In genomic region chr1:160620942-160621632, GRCh38 we compare ENCODE assay signal across 18 cellular contexts. TPM values are rescaled to one million over a fixed set of nuclear protein-coding genes. Genes with fewer than 3 reads are reported as not detected.
DNase-seq lines count a peak whose midpoint lies in the region; ATAC-seq and TF ChIP-seq lines count a peak whose summit lies in the region.
"Had no signal": no experiment of that assay in that cellular context is flagged by ENCODE, and none has a peak within 500 bp of the region (broad histone marks: within the 10 kb centered on the region; RNA-seq: fewer than 3 reads in every experiment).

No MANE protein-coding gene starts in this region.

- ATAC-seq in activated CD4-positive, alpha-beta T cell treated with anti-CD3 and anti-CD28 coated beads for 36 hours = no peak
- ATAC-seq in activated CD8-positive, alpha-beta T cell treated with anti-CD3 and anti-CD28 coated beads for 36 hours = no peak
- ATAC-seq: HepG2, left lung, Panc1 had no signal

- no peak overlapping the region for H3K27ac ChIP-seq in endodermal cell (ENCODE audit: low read depth, low read length)
- H3K27ac ChIP-seq: C4-2B, left lung had no signal

- no peak for DNase-seq in activated CD4-positive, alpha-beta T cell treated with anti-CD3 and anti-CD28 coated beads for 36 hours
- no peak for DNase-seq in activated CD4-positive, alpha-beta T cell treated with anti-CD3 and anti-CD28 coated beads, Interleukin-2, amount 50 U/mL, for 4 hours
- DNase-seq in GM12865 (ENCODE audit: low read depth) (peak; percentile 35), endodermal cell (no peak), DMS53 (lab: John Stamatoyannopoulos, UW) (no peak), NCI-H526 treated with DMSO at 0.1 percent for 48 hours (lab: John Stamatoyannopoulos, UW) (no peak), Kasumi-1 (lab: John Stamatoyannopoulos, UW) (no peak)
- no peak for DNase-seq in activated CD8-positive, alpha-beta T cell treated with anti-CD3 and anti-CD28 coated beads for 36 hours
- DNase-seq: activated gamma-delta T cell, dermis blood vessel endothelial cell, left lung, mucosa of descending colon, occipital lobe had no signal

- no peaks in the 10 kb centered on the region for H3K27me3 Mint-ChIP-seq in activated CD4-positive, alpha-beta T cell treated with anti-CD3 and anti-CD28 coated beads for 36 hours
- no peaks in the 10 kb centered on the region for H3K27me3 Mint-ChIP-seq in activated CD8-positive, alpha-beta T cell treated with anti-CD3 and anti-CD28 coated beads for 36 hours
- no peaks in the 10 kb centered on the region for H3K27me3 Mint-ChIP-seq in endodermal cell (ENCODE audit: insufficient read depth)

- WGBS in endodermal cell (ENCODE audit: insufficient coverage in 1 of 2, insufficient read length in 1 of 2), 2 experiments = 95 to 98% methylated on average over 4 to 5 of the region's 5 CpGs

- H3K36me3 ChIP-seq in endodermal cell (ENCODE audit: control insufficient read depth, insufficient read depth, low read length) = no peaks in the 10 kb centered on the region
- H3K36me3 ChIP-seq: left lung had no signal

- TF ChIP-seq CTCF in GM12865 (IDR thresholded peaks at IDR 0.05; ENCODE audit: insufficient read depth, low read depth, low read length, missing control alignments) (no peak), endodermal cell (conservative IDR thresholded peaks at IDR 0.05) (no peak)
- no peak for TF ChIP-seq CTCF in activated CD8-positive, alpha-beta T cell treated with anti-CD3 and anti-CD28 coated beads for 36 hours (IDR thresholded peaks at IDR 0.05)

- H3K4me3 ChIP-seq in GM12865 (ENCODE audit: low read depth, low read length) (no peak overlapping the region), endodermal cell (ENCODE audit: low read length) (no peak overlapping the region)
- H3K4me3 ChIP-seq: left lung, mucosa of descending colon had no signal

- peaks cover 88% of the 10 kb centered on the region for H3K36me3 Mint-ChIP-seq in activated CD4-positive, alpha-beta T cell treated with anti-CD3 and anti-CD28 coated beads for 36 hours (ENCODE audit: low read depth)
- H3K36me3 Mint-ChIP-seq in activated CD8-positive, alpha-beta T cell treated with anti-CD3 and anti-CD28 coated beads for 36 hours (ENCODE audit: low read depth) = peaks cover 81% of the 10 kb centered on the region
- peaks cover 4% of the 10 kb centered on the region for H3K36me3 Mint-ChIP-seq in endodermal cell (ENCODE audit: low read depth)

- H3K9me3 ChIP-seq in endodermal cell (ENCODE audit: control insufficient read depth, low read length) = peaks cover 23% of the 10 kb centered on the region
- H3K9me3 ChIP-seq: left lung, mucosa of descending colon had no signal

- intact Hi-C loops in activated CD4-positive, alpha-beta T cell treated with anti-CD3 and anti-CD28 coated beads for 36 hours (cut with DNase I, micrococcal nuclease) = loop anchor here in 1 of 2 experiments (5.0 kb wide), 1 partner anchor 359 kb away; the partner anchor contains the start of gene DCAF8
- intact Hi-C loops in activated CD8-positive, alpha-beta T cell treated with anti-CD3 and anti-CD28 coated beads for 36 hours (cut with micrococcal nuclease) = no loop called here

- POLR2A ChIA-PET in activated CD4-positive, alpha-beta T cell treated with anti-CD3 and anti-CD28 coated beads for 36 hours (lab: Charles Lee) = interaction anchor here (0.6 kb wide), 1 partner anchor 16 kb away, joined by 4 read pairs; no protein-coding TSS in a partner anchor
- POLR2A ChIA-PET in activated CD8-positive, alpha-beta T cell treated with anti-CD3 and anti-CD28 coated beads for 36 hours (lab: Charles Lee) = interaction anchor here (0.8 to 2.0 kb wide), 4 partner anchors 11 to 26 kb away, joined by 3 to 5 read pairs (median 3); partner anchors contain the start of gene SLAMF1

- peaks cover 77% of the 10 kb centered on the region for H3K4me1 Mint-ChIP-seq in activated CD4-positive, alpha-beta T cell treated with anti-CD3 and anti-CD28 coated beads for 36 hours
- peaks cover 75% of the 10 kb centered on the region for H3K4me1 Mint-ChIP-seq in activated CD8-positive, alpha-beta T cell treated with anti-CD3 and anti-CD28 coated beads for 36 hours (ENCODE audit: low read depth)
- no peaks in the 10 kb centered on the region for H3K4me1 Mint-ChIP-seq in endodermal cell

- peaks cover 7% of the 10 kb centered on the region for H3K9me3 Mint-ChIP-seq in activated CD4-positive, alpha-beta T cell treated with anti-CD3 and anti-CD28 coated beads for 36 hours (ENCODE audit: low read depth)
- peaks cover 7% of the 10 kb centered on the region for H3K9me3 Mint-ChIP-seq in activated CD8-positive, alpha-beta T cell treated with anti-CD3 and anti-CD28 coated beads for 36 hours
- H3K9me3 Mint-ChIP-seq in endodermal cell = peaks cover 9% of the 10 kb centered on the region

- CTCF ChIA-PET in activated CD4-positive, alpha-beta T cell treated with anti-CD3 and anti-CD28 coated beads for 36 hours (lab: Charles Lee) = interaction anchor here (0.7 to 5.1 kb wide), 6 partner anchors 9 to 519 kb away, joined by 3 to 65 read pairs (median 8); partner anchors contain the start of gene SLAMF1
- CTCF ChIA-PET in activated CD8-positive, alpha-beta T cell treated with anti-CD3 and anti-CD28 coated beads for 36 hours (lab: Charles Lee) = interaction anchor here (0.6 to 3.5 kb wide), 10 partner anchors 8 to 515 kb away, joined by 3 to 34 read pairs (median 17); partner anchors contain the start of gene SLAMF1

- no peak overlapping the region for H3K9ac ChIP-seq in endodermal cell (ENCODE audit: extremely low read depth, low read length, poor library complexity, severe bottlenecking)

- no peaks in the 10 kb centered on the region for H3K27me3 ChIP-seq in endodermal cell (ENCODE audit: control insufficient read depth, insufficient read depth, low read length, poor library complexity, severe bottlenecking)
- H3K27me3 ChIP-seq: left lung had no signal

- H3K4me3 Mint-ChIP-seq in activated CD4-positive, alpha-beta T cell treated with anti-CD3 and anti-CD28 coated beads for 36 hours = peak overlapping the region; percentile 38
- H3K4me3 Mint-ChIP-seq in activated CD8-positive, alpha-beta T cell treated with anti-CD3 and anti-CD28 coated beads for 36 hours = peak overlapping the region; percentile 15
- H3K4me3 Mint-ChIP-seq in endodermal cell = no peak overlapping the region

- H3K27ac Mint-ChIP-seq in activated CD4-positive, alpha-beta T cell treated with anti-CD3 and anti-CD28 coated beads for 36 hours = peak overlapping the region; percentile 99
- peak overlapping the region; percentile 98 for H3K27ac Mint-ChIP-seq in activated CD8-positive, alpha-beta T cell treated with anti-CD3 and anti-CD28 coated beads for 36 hours
- peak overlapping the region; percentile 19 for H3K27ac Mint-ChIP-seq in endodermal cell

- H3K4me1 ChIP-seq in endodermal cell (ENCODE audit: control insufficient read depth, insufficient read depth, low read length) = peaks cover 2% of the 10 kb centered on the region

RNA-seq across cellular contexts. Expression of gene SLAMF1, which starts 25.8 kb away (rescaled TPM):
- 100 to 1,000 TPM; 103 to 108 TPM for total RNA-seq in activated CD4-positive, alpha-beta T cell treated with anti-CD3 and anti-CD28 coated beads for 36 hours
- total RNA-seq in activated CD8-positive, alpha-beta T cell treated with anti-CD3 and anti-CD28 coated beads for 36 hours = 10 to 100 TPM; 65.9 to 67.8 TPM
- total RNA-seq in endodermal cell = not detected
- not detected for polyA plus RNA-seq in endodermal cell (2013, experiment 1 of 2)
- not detected for polyA plus RNA-seq in endodermal cell (2013, experiment 2 of 2)
- total RNA-seq: dermis blood vessel endothelial cell, HepG2, occipital lobe, SK-MEL-5 had no signal
- polyA plus RNA-seq: HepG2 had no signal

RNA-seq across cellular contexts. Expression of gene CD84, which starts 41.8 kb away (rescaled TPM):
- total RNA-seq in activated CD4-positive, alpha-beta T cell treated with anti-CD3 and anti-CD28 coated beads for 36 hours = 10 to 100 TPM; 14.8 to 17.8 TPM
- total RNA-seq in activated CD8-positive, alpha-beta T cell treated with anti-CD3 and anti-CD28 coated beads for 36 hours = 10 to 100 TPM; 18.1 to 20.1 TPM
- not detected for total RNA-seq in endodermal cell
- polyA plus RNA-seq in endodermal cell (2013, experiment 1 of 2) = not detected
- not detected for polyA plus RNA-seq in endodermal cell (2013, experiment 2 of 2)
- total RNA-seq: A172, dermis blood vessel endothelial cell, HepG2, SK-MEL-5 had no signal
- polyA plus RNA-seq: HepG2 had no signal

Comparison
In these comparisons a context has a peak if more than half of its experiments do, and no peak if none do; other contexts are left out.
1. H3K27ac Mint-ChIP-seq: peak in every context shown above with its lines; median percentile 99 in activated CD4-positive, alpha-beta T cell treated with anti-CD3 and anti-CD28 coated beads for 36 hours; 98 in activated CD8-positive, alpha-beta T cell treated with anti-CD3 and anti-CD28 coated beads for 36 hours; 19 in endodermal cell.
2. RNA of gene SLAMF1, which starts 25.8 kb away (total RNA-seq): 103 to 108 TPM in activated CD4-positive, alpha-beta T cell treated with anti-CD3 and anti-CD28 coated beads for 36 hours and 65.9 to 67.8 TPM in activated CD8-positive, alpha-beta T cell treated with anti-CD3 and anti-CD28 coated beads for 36 hours; not detected in endodermal cell; every median in the first group is over 10 times any median in the second.
3. RNA of gene CD84, which starts 41.8 kb away (total RNA-seq): 18.1 to 20.1 TPM in activated CD8-positive, alpha-beta T cell treated with anti-CD3 and anti-CD28 coated beads for 36 hours and 14.8 to 17.8 TPM in activated CD4-positive, alpha-beta T cell treated with anti-CD3 and anti-CD28 coated beads for 36 hours; not detected in endodermal cell; every median in the first group is over 10 times any median in the second.